20 cellular contexts compared by ENCODE assay signal in genomic region chr5:142376001-142376400, GRCh38. TPM values are rescaled to one million over a fixed set of nuclear protein-coding genes. Genes with fewer than 3 reads are reported as not detected.
A peak's percentile ranks its signal among the peaks of the same experiment; 100 is the strongest.
DNase-seq lines count a peak whose midpoint lies in the region; ATAC-seq and TF ChIP-seq lines count a peak whose summit lies in the region.
"Had no signal": no experiment of that assay in that cellular context is flagged by ENCODE, and none has a peak within 500 bp of the region (broad histone marks: within the 10 kb centered on the region; RNA-seq: fewer than 3 reads in every experiment).

No MANE protein-coding gene starts in this region.

- ATAC-seq in GM18502 (IDR thresholded peaks at IDR 0.05; ENCODE audit: poor library complexity, unreplicated experiment) = no peak
- no peak for ATAC-seq in GM21528 (IDR thresholded peaks at IDR 0.05; ENCODE audit: low FRiP score, unreplicated experiment)
- ATAC-seq: PC-3 had no signal

- TF ChIP-seq POLR2A in esophagus squamous epithelium (IDR thresholded peaks at IDR 0.05) = no peak
- no peak for TF ChIP-seq POLR2A in sigmoid colon (IDR thresholded peaks at IDR 0.05)

- H3K36me3 ChIP-seq in esophagus squamous epithelium (no peaks in the 10 kb centered on the region), sigmoid colon (no peaks in the 10 kb centered on the region), BE2C (no peaks in the 10 kb centered on the region)

- intact Hi-C loops in esophagus squamous epithelium (cut with DNase I) (no loop called here), sigmoid colon (cut with DNase I) (no loop called here)

- H3K27me3 ChIP-seq in esophagus squamous epithelium (no peaks in the 10 kb centered on the region), sigmoid colon (no peaks in the 10 kb centered on the region), BE2C (no peaks in the 10 kb centered on the region)

- TF ChIP-seq CTCF in esophagus squamous epithelium (IDR thresholded peaks at IDR 0.05) = no peak
- TF ChIP-seq CTCF in sigmoid colon (IDR thresholded peaks at IDR 0.05) = no peak
- no peak for TF ChIP-seq CTCF in BE2C (IDR thresholded peaks at IDR 0.05; ENCODE audit: low read depth, low read length)

- H3K4me3 ChIP-seq in esophagus squamous epithelium = no peak overlapping the region
- H3K4me3 ChIP-seq in sigmoid colon = no peak overlapping the region
- H3K4me3 ChIP-seq in BE2C (ENCODE audit: low read depth, low read length) = no peak overlapping the region

- H3K4me1 ChIP-seq in esophagus squamous epithelium = peaks cover 0 to 5% (median 0%) of the 10 kb centered on the region in 3 donors
- H3K4me1 ChIP-seq in sigmoid colon = peaks cover 0 to 16% (median 10%) of the 10 kb centered on the region in 4 donors
- H3K4me1 ChIP-seq in BE2C = peaks cover 5% of the 10 kb centered on the region

- TF ChIP-seq EP300 in sigmoid colon (IDR thresholded peaks at IDR 0.05) = peak in 2 of 4 donors; percentile 19 to 41

- H3K27ac ChIP-seq in esophagus squamous epithelium (peak overlapping the region in 3 of 4 donors; percentile 49 to 71 (median 57)), sigmoid colon (peak overlapping the region in 3 of 4 donors; percentile 32 to 88 (median 40))

- H3K9me3 ChIP-seq in esophagus squamous epithelium = no peaks in the 10 kb centered on the region
- H3K9me3 ChIP-seq in sigmoid colon = no peaks in the 10 kb centered on the region
- no peaks in the 10 kb centered on the region; the same call in 1 of the 2 replicates for H3K9me3 ChIP-seq in BE2C

- DNase-seq in LHCN-M2 (ENCODE audit: low read depth) = peak; percentile 53
- no peak for DNase-seq in esophagus squamous epithelium (lab: John Stamatoyannopoulos, UW)
- DNase-seq in mucosa of gallbladder (ENCODE audit: low spot score) = peak; percentile 66
- DNase-seq in sigmoid colon = peak; percentile 70
- no peak for DNase-seq in cerebellum (ENCODE audit: low spot score)
- no peak for DNase-seq in BE2C
- DNase-seq: DMS53, GF-D8, NCI-H1694, NCI-H2081, NCI-H2171, NCI-H345, NCI-H524, NCI-H82, PC-3, Right ventricle myocardium superior had no signal

- 62 to 64% methylated on average over 7 of the region's 7 CpGs for WGBS in esophagus squamous epithelium, 2 donors
- WGBS in sigmoid colon, 2 donors = 77 to 78% methylated on average over 7 of the region's 7 CpGs

RNA-seq across cellular contexts. Expression of gene SPRY4, which starts 51.2 kb away (rescaled TPM):
- total RNA-seq in LHCN-M2 (2014; rRNA removed) = 25.6 and 36.4 TPM in 2 replicates
- polyA plus RNA-seq in LHCN-M2 (2012) = 5.2 TPM
- total RNA-seq in esophagus squamous epithelium = 1 to 10 TPM; 1.9 to 7.1 (median 4.4) TPM
- total RNA-seq in mucosa of gallbladder = 17.4 TPM
- 10 to 100 TPM in 3 of 4 donors, 1 to 10 TPM in 1; 8.6 to 15.7 (median 12.4) TPM for total RNA-seq in sigmoid colon
- polyA plus RNA-seq in sigmoid colon = 1 to 10 TPM; 1.8 to 5.1 (median 3.5) TPM
- total RNA-seq in cerebellum = 13.5 TPM
- 166 TPM for polyA plus RNA-seq in BE2C (2012; ENCODE audit: insufficient read depth, insufficient read length, low read depth)
- total RNA-seq: B cell had no signal
- polyA plus RNA-seq: IgD-negative memory B cell had no signal

Comparison
In these comparisons a context has a peak if more than half of its experiments do, and no peak if none do; other contexts are left out.
1. DNase-seq: peak in LHCN-M2 (single experiment), mucosa of gallbladder (single experiment) and sigmoid colon (single experiment); none in esophagus squamous epithelium (single experiment), cerebellum (single experiment) and BE2C (single experiment).